In genomic region chr12:57517187-57517586, GRCh38 we compare ENCODE assay signal across 10 cellular contexts. TPM values are rescaled to one million over a fixed set of nuclear protein-coding genes. Genes with fewer than 3 reads are reported as not detected.
DNase-seq lines count a peak whose midpoint lies in the region; ATAC-seq and TF ChIP-seq lines count a peak whose summit lies in the region.
"Had no signal": no experiment of that assay in that cellular context is flagged by ENCODE, and none has a peak within 500 bp of the region (broad histone marks: within the 10 kb centered on the region; RNA-seq: fewer than 3 reads in every experiment).

No MANE protein-coding gene starts in this region.

- H3K27ac ChIP-seq in heart left ventricle (peak overlapping the region in 10 of 12 donors; percentile 36 to 100 (median 94)), tibial artery (peak overlapping the region; percentile 92 to 100)

- TF ChIP-seq CTCF in heart left ventricle (IDR thresholded peaks at IDR 0.05) (no peak), tibial artery (IDR thresholded peaks at IDR 0.05) (no peak)

- no peaks in the 10 kb centered on the region for H3K27me3 Mint-ChIP-seq in activated CD4-positive, alpha-beta memory T cell treated with anti-CD3 and anti-CD28 coated beads for 36 hours

- H3K27me3 ChIP-seq in heart left ventricle (no peaks in the 10 kb centered on the region), tibial artery (no peaks in the 10 kb centered on the region)

- POLR2A ChIA-PET in activated CD4-positive, alpha-beta memory T cell treated with anti-CD3 and anti-CD28 coated beads for 36 hours (lab: Charles Lee), result interaction anchor here (1.1 to 1.7 kb wide), 3 partner anchors 16 to 37 kb away, joined by 3 to 10 read pairs (median 4); no protein-coding TSS in a partner anchor

- peak overlapping the region in 4 of 12 donors; percentile 75 to 99 (median 87) for H3K4me3 ChIP-seq in heart left ventricle
- H3K4me3 ChIP-seq in tibial artery, result peak overlapping the region in 1 of 2 donors; percentile 91

- H3K4me1 ChIP-seq in heart left ventricle (peaks cover 0 to 66% (median 40%) of the 10 kb centered on the region in 12 donors), tibial artery (peaks cover 4 to 44% (median 38%) of the 10 kb centered on the region in 4 donors)

- H3K9me3 ChIP-seq in heart left ventricle (no peaks in the 10 kb centered on the region), tibial artery (no peaks in the 10 kb centered on the region)

- CTCF ChIA-PET in activated CD4-positive, alpha-beta memory T cell treated with anti-CD3 and anti-CD28 coated beads for 36 hours (lab: Charles Lee), result interaction anchor here (1.3 kb wide), 1 partner anchor 29 kb away, joined by 4 read pairs; the partner anchor contains the start of gene DCTN2

- H3K4me3 Mint-ChIP-seq in activated CD4-positive, alpha-beta memory T cell treated with anti-CD3 and anti-CD28 coated beads for 36 hours, result no peak overlapping the region

- ATAC-seq in heart left ventricle (no peak), left cardiac atrium (no peak), HG03378 (IDR thresholded peaks at IDR 0.05; ENCODE audit: unreplicated experiment) (no peak), HG03521 (IDR thresholded peaks at IDR 0.05; ENCODE audit: unreplicated experiment) (no peak)

- peak in 1 of 5 donors; percentile 39 for DNase-seq in heart left ventricle
- no peak for DNase-seq in left cardiac atrium
- no peak for DNase-seq in activated CD4-positive, alpha-beta memory T cell treated with anti-CD3 and anti-CD28 coated beads for 36 hours
- DNase-seq in glomerular visceral epithelial cell (ENCODE audit: extremely low spot score), result peak; percentile 42
- no peak for DNase-seq in tibial artery
- no peak for DNase-seq in NCI-H1105 (lab: John Stamatoyannopoulos, UW)
- DNase-seq: activated CD4-positive, alpha-beta T cell treated with anti-CD3 and anti-CD28 coated beads for 1 hour; NCI-H2029 had no signal

- H3K36me3 ChIP-seq in heart left ventricle (peaks cover 3 to 69% (median 57%) of the 10 kb centered on the region in 9 donors), tibial artery (peaks cover 42 to 58% (median 54%) of the 10 kb centered on the region in 3 donors)

- H3K27ac Mint-ChIP-seq in activated CD4-positive, alpha-beta memory T cell treated with anti-CD3 and anti-CD28 coated beads for 36 hours, result peak overlapping the region; percentile 70

- intact Hi-C loops in heart left ventricle (cut with DNase I) (loop anchor here in 1 of 10 donors (5.0 kb wide), 1 partner anchor 830 kb away; the partner anchor contains the start of gene PTGES3), left cardiac atrium (cut with DNase I) (no loop called here), tibial artery (cut with DNase I; ENCODE audit: low total_unique reads) (no loop called here)
- intact Hi-C loops in activated CD4-positive, alpha-beta memory T cell treated with anti-CD3 and anti-CD28 coated beads for 36 hours (cut with micrococcal nuclease), result no loop called here

- no peak for TF ChIP-seq POLR2A in heart left ventricle (IDR thresholded peaks at IDR 0.05)

- peaks cover 74% of the 10 kb centered on the region for H3K36me3 Mint-ChIP-seq in activated CD4-positive, alpha-beta memory T cell treated with anti-CD3 and anti-CD28 coated beads for 36 hours

- WGBS in heart left ventricle, 4 donors, result 18 to 69% (median 45%) methylated on average over 1 of the region's 1 CpG

- H3K9me3 Mint-ChIP-seq in activated CD4-positive, alpha-beta memory T cell treated with anti-CD3 and anti-CD28 coated beads for 36 hours, result no peaks in the 10 kb centered on the region

- H3K4me1 Mint-ChIP-seq in activated CD4-positive, alpha-beta memory T cell treated with anti-CD3 and anti-CD28 coated beads for 36 hours (ENCODE audit: low read depth), result peaks cover 41% of the 10 kb centered on the region

RNA-seq across cellular contexts. Expression of gene DDIT3, which starts 3.1 kb away (rescaled TPM):
- total RNA-seq in heart left ventricle, result 10 to 100 TPM; 11.5 to 30.9 (median 17.5) TPM
- polyA plus RNA-seq in heart left ventricle, result 10 to 100 TPM; 58.3 to 60.5 TPM
- 10 to 100 TPM; 20.0 to 31.7 TPM for total RNA-seq in left cardiac atrium
- 10 to 100 TPM; 24.1 to 25.2 TPM for total RNA-seq in activated CD4-positive, alpha-beta memory T cell treated with anti-CD3 and anti-CD28 coated beads for 36 hours

RNA-seq across cellular contexts. Expression of gene MBD6, which starts 5.4 kb away (rescaled TPM):
- total RNA-seq in heart left ventricle (10 to 100 TPM; 13.1 to 43.3 (median 30.1) TPM), left cardiac atrium (10 to 100 TPM; 35.7 to 41.5 TPM)
- polyA plus RNA-seq in heart left ventricle, result 10 to 100 TPM; 11.4 to 17.2 TPM
- 10 to 100 TPM; 43.5 to 48.2 TPM for total RNA-seq in activated CD4-positive, alpha-beta memory T cell treated with anti-CD3 and anti-CD28 coated beads for 36 hours

RNA-seq across cellular contexts. Expression of gene MARS1, which starts 29.3 kb away (rescaled TPM):
- total RNA-seq in heart left ventricle (100 to 1,000 TPM in 1 of 9 donors, 10 to 100 TPM in 8; 36.8 to 109 (median 69.7) TPM), left cardiac atrium (100 to 1,000 TPM in 1 of 2 donors, 10 to 100 TPM in 1; 74.6 to 115 TPM)
- polyA plus RNA-seq in heart left ventricle, result 10 to 100 TPM; 91.7 to 98.0 TPM
- 100 to 1,000 TPM; 354 to 364 TPM for total RNA-seq in activated CD4-positive, alpha-beta memory T cell treated with anti-CD3 and anti-CD28 coated beads for 36 hours

RNA-seq across cellular contexts. Expression of gene DCTN2, which starts 29.8 kb away (rescaled TPM):
- total RNA-seq in heart left ventricle, result 100 to 1,000 TPM in 5 of 9 donors, 10 to 100 TPM in 4; 84.4 to 159 (median 109) TPM
- polyA plus RNA-seq in heart left ventricle, result 100 to 1,000 TPM in 1 of 2 donors, 10 to 100 TPM in 1; 62.3 to 228 TPM
- total RNA-seq in left cardiac atrium, result 10 to 100 TPM; 80.5 to 96.7 TPM
- 10 to 100 TPM; 81.0 to 85.2 TPM for total RNA-seq in activated CD4-positive, alpha-beta memory T cell treated with anti-CD3 and anti-CD28 coated beads for 36 hours

RNA-seq across cellular contexts. Expression of gene KIF5A, which starts 32.7 kb away (rescaled TPM):
- under 1 TPM in 6 of 9 donors, not detected in 3; 0.07 to 0.31 (median 0.17) TPM for total RNA-seq in heart left ventricle
- polyA plus RNA-seq in heart left ventricle, result under 1 TPM; 0.06 to 0.08 TPM
- total RNA-seq in left cardiac atrium, result under 1 TPM; 0.10 to 0.18 TPM
- total RNA-seq in activated CD4-positive, alpha-beta memory T cell treated with anti-CD3 and anti-CD28 coated beads for 36 hours, result under 1 TPM; 0.90 to 0.99 TPM
